In genomic region chr1:219184337-219184736, GRCh38 we compare ENCODE assay signal across 17 cellular contexts.
"Had no signal": no experiment of that assay in that cellular context is flagged by ENCODE, and none has a peak within 500 bp of the region (broad histone marks: within the 10 kb centered on the region; RNA-seq: fewer than 3 reads in every experiment).

No MANE protein-coding gene starts in this region.

- H3K4me3 ChIP-seq: gastrocnemius medialis, heart right ventricle, lower lobe of right lung, right atrium auricular region, skin epidermis, transverse colon had no signal

- H3K4me3 Mint-ChIP-seq: activated CD4-positive, alpha-beta T cell treated with anti-CD3 and anti-CD28 coated beads, Interleukin-2, amount 10 ng/mL, durations not matched to agents 7 days and 5 days; activated naive CD8-positive, alpha-beta T cell treated with anti-CD3 and anti-CD28 coated beads, Interleukin-2, amount 50 U/mL, for 24 hours; activated T-cell treated with anti-CD3 and anti-CD28 coated beads, Interleukin-2, amount 50 U/mL, for 72 hours had no signal

- ATAC-seq: activated naive CD8-positive, alpha-beta T cell treated with anti-CD3 and anti-CD28 coated beads, Interleukin-2, amount 50 U/mL, for 24 hours; activated T-cell treated with anti-CD3 and anti-CD28 coated beads, Interleukin-2, amount 50 U/mL, for 72 hours; gastrocnemius medialis; heart right ventricle; left colon; lower lobe of right lung; stimulated activated naive CD8-positive, alpha-beta T cell treated with anti-CD3 and anti-CD28 coated beads, Interleukin-15, Interleukin-2, amounts not matched to agents 100 U/mL and 50 U/mL, for 24 hours had no signal

- H3K27me3 ChIP-seq: gastrocnemius medialis, heart right ventricle, right atrium auricular region, transverse colon had no signal

- H3K27me3 Mint-ChIP-seq: activated CD4-positive, alpha-beta T cell treated with anti-CD3 and anti-CD28 coated beads, Interleukin-2, amount 10 ng/mL, durations not matched to agents 7 days and 5 days; activated naive CD8-positive, alpha-beta T cell treated with anti-CD3 and anti-CD28 coated beads, Interleukin-2, amount 50 U/mL, for 24 hours; progenitor cell of endocrine pancreas had no signal

- DNase-seq: activated CD4-positive, alpha-beta T cell treated with anti-CD3 and anti-CD28 coated beads, Interleukin-2, amount 10 ng/mL, durations not matched to agents 7 days and 5 days; activated CD8-positive, alpha-beta memory T cell treated with anti-CD3 and anti-CD28 coated beads, Interleukin-2, amount 50 U/mL, for 48 hours; activated gamma-delta T cell; activated naive CD8-positive, alpha-beta T cell treated with anti-CD3 and anti-CD28 coated beads, Interleukin-2, amount 50 U/mL, for 24 hours; activated T-cell treated with anti-CD3 and anti-CD28 coated beads, Interleukin-2, amount 50 U/mL, for 72 hours; gastrocnemius medialis; heart right ventricle; left colon; lower lobe of right lung; stimulated activated CD4-positive, alpha-beta T cell treated with anti-CD3 and anti-CD28 coated beads, Interleukin-4, amount 100 ng/mL, for 24 hours; stimulated activated naive CD8-positive, alpha-beta T cell treated with anti-CD3 and anti-CD28 coated beads, Interleukin-15, Interleukin-2, amounts not matched to agents 100 U/mL and 50 U/mL, for 24 hours; transverse colon had no signal

- FAIRE-seq: astrocyte, bronchial epithelial cell had no signal

- H3K9me3 Mint-ChIP-seq: activated CD4-positive, alpha-beta T cell treated with anti-CD3 and anti-CD28 coated beads, Interleukin-2, amount 10 ng/mL, durations not matched to agents 7 days and 5 days; activated naive CD8-positive, alpha-beta T cell treated with anti-CD3 and anti-CD28 coated beads, Interleukin-2, amount 50 U/mL, for 24 hours; activated T-cell treated with anti-CD3 and anti-CD28 coated beads, Interleukin-2, amount 50 U/mL, for 72 hours had no signal

- H3K36me3 ChIP-seq: gastrocnemius medialis, lower lobe of right lung had no signal

- H3K27ac Mint-ChIP-seq: activated CD4-positive, alpha-beta T cell treated with anti-CD3 and anti-CD28 coated beads, Interleukin-2, amount 10 ng/mL, durations not matched to agents 7 days and 5 days; activated naive CD8-positive, alpha-beta T cell treated with anti-CD3 and anti-CD28 coated beads, Interleukin-2, amount 50 U/mL, for 24 hours; activated T-cell treated with anti-CD3 and anti-CD28 coated beads, Interleukin-2, amount 50 U/mL, for 72 hours; progenitor cell of endocrine pancreas had no signal

- H3K9me3 ChIP-seq: gastrocnemius medialis, lower lobe of right lung, right atrium auricular region, transverse colon had no signal

- H3K27ac ChIP-seq: gastrocnemius medialis, heart right ventricle, lower lobe of right lung, right atrium auricular region, skin epidermis, transverse colon had no signal
